In the genomic region with DNA sequence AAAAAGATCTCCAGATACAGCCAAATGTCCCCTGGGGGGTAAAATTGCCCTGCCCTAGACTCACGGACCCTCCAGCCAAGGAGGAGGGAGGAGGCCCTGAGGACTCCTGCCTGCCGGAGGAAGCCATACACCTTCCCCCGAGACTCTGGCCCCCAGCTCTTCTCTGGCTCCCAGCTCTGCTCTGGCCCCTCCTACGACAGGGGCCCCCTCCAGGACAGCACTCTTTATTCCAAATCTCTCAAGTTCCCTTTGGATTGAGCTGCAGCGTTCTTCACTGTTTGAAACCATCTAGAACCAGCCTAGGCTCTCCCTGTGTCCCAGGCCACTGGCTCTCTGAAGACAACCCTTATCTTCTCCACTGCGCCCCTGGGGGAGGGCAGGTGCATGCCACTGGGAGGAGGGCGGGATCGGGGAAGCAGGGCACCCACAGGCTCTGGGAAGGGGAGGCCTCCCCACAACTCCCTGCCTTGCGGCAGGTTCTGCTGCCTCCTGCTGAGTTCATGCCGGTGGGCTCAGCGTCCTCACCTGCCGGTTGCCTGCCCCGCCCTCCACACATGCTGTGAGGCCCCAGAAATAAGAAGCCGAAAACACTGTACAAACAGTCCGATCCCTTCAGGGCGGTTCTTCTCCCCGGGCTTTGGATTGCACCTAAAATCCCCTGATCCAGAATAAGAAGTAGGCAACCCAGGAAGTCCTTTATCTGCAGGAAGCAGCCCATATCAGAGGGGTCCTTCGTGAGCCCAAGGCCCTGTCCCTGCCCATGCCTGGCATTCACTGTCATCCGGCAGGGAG, we compare ENCODE assay signal across 20 cellular contexts.
DNase-seq lines count a peak whose midpoint lies in the region; TF ChIP-seq lines count a peak whose summit lies in the region.
"Had no signal": no experiment of that assay in that cellular context is flagged by ENCODE, and none has a peak within 500 bp of the region (broad histone marks: within the 10 kb centered on the region; RNA-seq: fewer than 3 reads in every experiment).

No MANE protein-coding gene starts in this region.

- H3K4me1 ChIP-seq in stomach: peaks cover 0 to 6% (median 0%) of the 10 kb centered on the region in 4 donors
- H3K4me1 ChIP-seq in smooth muscle cell (ENCODE audit: low read depth): no peaks in the 10 kb centered on the region
- H3K4me1 ChIP-seq: parathyroid adenoma had no signal

- H3K4me2 ChIP-seq in smooth muscle cell: no peak overlapping the region

- H3K36me3 ChIP-seq in stomach (no peaks in the 10 kb centered on the region), smooth muscle cell (ENCODE audit: low read depth) (no peaks in the 10 kb centered on the region), WERI-Rb-1 (no peaks in the 10 kb centered on the region)
- H3K36me3 ChIP-seq: ascending aorta, MG63 had no signal

- H3K9me3 ChIP-seq in stomach (no peaks in the 10 kb centered on the region), smooth muscle cell (replicated peaks; ENCODE audit: low read depth) (no peaks in the 10 kb centered on the region), WERI-Rb-1 (ENCODE audit: severe bottlenecking) (peaks cover 11% of the 10 kb centered on the region)
- H3K9me3 ChIP-seq: ascending aorta, MG63 had no signal

- TF ChIP-seq EP300 in stomach (IDR thresholded peaks at IDR 0.05): no peak

- H3F3A ChIP-seq in smooth muscle cell (ENCODE audit: low read depth): no peaks in the 10 kb centered on the region

- H3K27ac ChIP-seq in stomach (no peak overlapping the region), smooth muscle cell (ENCODE audit: low read depth) (no peak overlapping the region), WERI-Rb-1 (no peak overlapping the region)
- H3K27ac ChIP-seq: ascending aorta, parathyroid adenoma had no signal

- H3K79me2 ChIP-seq in smooth muscle cell (ENCODE audit: low read depth): no peaks in the 10 kb centered on the region
- H3K79me2 ChIP-seq: parathyroid adenoma had no signal

- no peaks in the 10 kb centered on the region for H4K20me1 ChIP-seq in smooth muscle cell (ENCODE audit: low read depth)

- peak; percentile 17 for DNase-seq in activated CD8-positive, alpha-beta memory T cell treated with anti-CD3 and anti-CD28 coated beads for 24 hours
- no peak for DNase-seq in activated CD8-positive, alpha-beta memory T cell treated with anti-CD3 and anti-CD28 coated beads, Interleukin-2, amount 50 U/mL, for 4 hours
- DNase-seq in NCI-H345 treated with DMSO at 0.1 percent for 48 hours (lab: John Stamatoyannopoulos, UW; ENCODE audit: unreplicated experiment) (peak; percentile 62), islet precursor cell (peak; percentile 48), stomach (peak; percentile 24), smooth muscle cell (lab: John Stamatoyannopoulos, UW; ENCODE audit: unreplicated experiment) (no peak), WERI-Rb-1 (no peak)
- DNase-seq in activated CD4-positive, alpha-beta T cell treated with anti-CD3 and anti-CD28 coated beads, Interleukin-2, amount 50 U/mL, for 48 hours: no peak
- DNase-seq: activated CD4-positive, alpha-beta T cell treated with anti-CD3 and anti-CD28 coated beads for 36 hours; activated naive CD4-positive, alpha-beta T cell treated with anti-CD3 and anti-CD28 coated beads for 36 hours; cerebellar nuclear complex; effector memory CD4-positive, alpha-beta T cell; GDM1; MG63; NCI-H1694 treated with DMSO at 0.1 percent for 48 hours; NCI-H226; stimulated activated CD4-positive, alpha-beta T cell treated with anti-CD3 and anti-CD28 coated beads, Interleukin-2, amount 100 ng/mL, for 48 hours; trophoblast cell had no signal

- TF ChIP-seq CTCF in stomach (IDR thresholded peaks at IDR 0.05): no peak
- no peak for TF ChIP-seq CTCF in smooth muscle cell (IDR thresholded peaks at IDR 0.05; ENCODE audit: borderline replicate concordance, insufficient read depth, poor library complexity, severe bottlenecking)
- TF ChIP-seq CTCF in WERI-Rb-1 (IDR thresholded peaks at IDR 0.05; ENCODE audit: low read depth, low read length): no peak

- intact Hi-C loops in stomach (cut with DNase I; ENCODE audit: low total_unique reads): no loop called here

- no peak overlapping the region for H3K4me3 ChIP-seq in stomach
- no peak overlapping the region for H3K4me3 ChIP-seq in smooth muscle cell
- no peak overlapping the region for H3K4me3 ChIP-seq in WERI-Rb-1 (ENCODE audit: low read depth, low read length)
- H3K4me3 ChIP-seq: ascending aorta, MG63 had no signal

- no peak for TF ChIP-seq POLR2A in stomach (IDR thresholded peaks at IDR 0.05)

- H3K9ac ChIP-seq in smooth muscle cell (ENCODE audit: low read depth): no peak overlapping the region
- H3K9ac ChIP-seq: parathyroid adenoma had no signal

- no peak overlapping the region for H2AFZ ChIP-seq in smooth muscle cell (ENCODE audit: low read depth)
- H2AFZ ChIP-seq: parathyroid adenoma had no signal

- H3K27me3 ChIP-seq in stomach (peaks cover 0 to 6% (median 0%) of the 10 kb centered on the region in 3 donors), smooth muscle cell (ENCODE audit: low read depth) (peaks cover 6% of the 10 kb centered on the region), WERI-Rb-1 (ENCODE audit: insufficient read depth, low read depth, severe bottlenecking) (no peaks in the 10 kb centered on the region)
- H3K27me3 ChIP-seq: ascending aorta, MG63 had no signal

- WGBS in stomach, 5 donors: 44 to 75% (median 66%) methylated on average over 16 to 19 of the region's 19 CpGs
- 85% methylated on average over 19 of the region's 19 CpGs for WGBS in smooth muscle cell (ENCODE audit: low lambda C conversion rate)

Comparison
In these comparisons a context has a peak if more than half of its experiments do, and no peak if none do; other contexts are left out.
1. DNase-seq: peak in activated CD8-positive, alpha-beta memory T cell treated with anti-CD3 and anti-CD28 coated beads for 24 hours (single experiment), NCI-H345 treated with DMSO at 0.1 percent for 48 hours (single experiment), islet precursor cell (single experiment) and stomach (single experiment); none in activated CD8-positive, alpha-beta memory T cell treated with anti-CD3 and anti-CD28 coated beads, Interleukin-2, amount 50 U/mL, for 4 hours (single experiment), smooth muscle cell (single experiment), activated CD4-positive, alpha-beta T cell treated with anti-CD3 and anti-CD28 coated beads, Interleukin-2, amount 50 U/mL, for 48 hours (0 of 2) and WERI-Rb-1 (single experiment).